11 cellular contexts compared by ENCODE assay signal in the genomic region with DNA sequence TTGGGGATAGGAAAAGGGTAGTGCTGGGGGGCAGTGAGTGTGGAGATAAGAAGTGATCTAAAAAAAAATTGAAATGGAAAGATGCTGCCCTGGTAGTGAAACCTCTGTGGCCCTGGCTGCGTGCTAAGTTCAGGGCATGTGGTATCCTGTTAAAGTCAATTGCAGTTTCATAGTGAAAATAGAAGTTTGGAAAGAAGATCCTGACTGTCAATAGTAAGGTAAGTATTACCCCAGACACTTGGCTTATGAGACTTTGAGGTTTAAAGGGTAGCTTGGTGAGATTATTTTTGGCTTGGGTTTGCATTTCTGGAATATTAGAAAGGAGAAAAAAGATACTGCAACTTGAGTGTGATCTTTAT. TPM values are rescaled to one million over a fixed set of nuclear protein-coding genes. Genes with fewer than 3 reads are reported as not detected.
DNase-seq lines count a peak whose midpoint lies in the region; ATAC-seq, FAIRE-seq and TF ChIP-seq lines count a peak whose summit lies in the region.
"Had no signal": no experiment of that assay in that cellular context is flagged by ENCODE, and none has a peak within 500 bp of the region (broad histone marks: within the 10 kb centered on the region; RNA-seq: fewer than 3 reads in every experiment).

No MANE protein-coding gene starts in this region.

- H3K27me3 ChIP-seq in GM23248 (replicated peaks; ENCODE audit: insufficient read depth) (no peaks in the 10 kb centered on the region), neural progenitor cell (no peaks in the 10 kb centered on the region), right atrium auricular region (no peaks in the 10 kb centered on the region)

- no peaks in the 10 kb centered on the region for H3K9me3 Mint-ChIP-seq in activated T-helper 17 cell treated with anti-CD3 and anti-CD28 coated beads, Interleukin-2, amount 50 U/mL, for 72 hours
- H3K9me3 Mint-ChIP-seq in neural progenitor cell (no peaks in the 10 kb centered on the region), mesothelial cell of epicardium (no peaks in the 10 kb centered on the region)

- POLR2A ChIA-PET in A549 (lab: Yijun Ruan, JAX), result interaction anchor here (1.6 kb wide), 1 partner anchor 10 kb away, joined by 6 read pairs; no protein-coding TSS in a partner anchor

- peaks cover 99% of the 10 kb centered on the region for H3K79me2 ChIP-seq in GM23248 (ENCODE audit: insufficient read depth)
- H3K79me2 ChIP-seq in neural progenitor cell (ENCODE audit: low read depth), result peaks cover 100% of the 10 kb centered on the region

- no peak overlapping the region for H3K4me3 Mint-ChIP-seq in activated T-helper 17 cell treated with anti-CD3 and anti-CD28 coated beads, Interleukin-2, amount 50 U/mL, for 72 hours
- H3K4me3 Mint-ChIP-seq in neural progenitor cell (no peak overlapping the region), mesothelial cell of epicardium (no peak overlapping the region)

- H4K20me1 ChIP-seq in GM23248 (ENCODE audit: insufficient read depth), result peaks cover 42% of the 10 kb centered on the region; the same call in 1 of the 2 replicates
- peaks cover 100% of the 10 kb centered on the region for H4K20me1 ChIP-seq in neural progenitor cell (ENCODE audit: low read depth)

- H3K36me3 ChIP-seq in GM23248 (ENCODE audit: low read depth), result no peaks in the 10 kb centered on the region
- no peaks in the 10 kb centered on the region for H3K36me3 ChIP-seq in neural progenitor cell
- H3K36me3 ChIP-seq in right atrium auricular region, result no peaks in the 10 kb centered on the region

- H2AFZ ChIP-seq in GM23248, result no peak overlapping the region
- no peak overlapping the region for H2AFZ ChIP-seq in neural progenitor cell (replicated peaks)

- TF ChIP-seq CTCF in A549 (IDR thresholded peaks at IDR 0.05) (no peak), neural progenitor cell (IDR thresholded peaks at IDR 0.05) (no peak), mesothelial cell of epicardium (IDR thresholded peaks at IDR 0.05; ENCODE audit: unreplicated experiment) (no peak), right atrium auricular region (IDR thresholded peaks at IDR 0.05) (no peak)

- CTCF ChIA-PET in A549 (lab: Yijun Ruan, JAX), result interaction anchor here (1.8 to 4.0 kb wide), 3 partner anchors 86 to 100 kb away, joined by 8 to 15 read pairs (median 12); a partner anchor contains a TSS

- peaks cover 26% of the 10 kb centered on the region for H3K36me3 Mint-ChIP-seq in activated T-helper 17 cell treated with anti-CD3 and anti-CD28 coated beads, Interleukin-2, amount 50 U/mL, for 72 hours (ENCODE audit: low read depth)
- H3K36me3 Mint-ChIP-seq in neural progenitor cell, result peaks cover 18% of the 10 kb centered on the region
- H3K36me3 Mint-ChIP-seq in mesothelial cell of epicardium, result no peaks in the 10 kb centered on the region

- H3K9me3 ChIP-seq in A549 (no peaks in the 10 kb centered on the region), GM23248 (ENCODE audit: low read depth) (no peaks in the 10 kb centered on the region), neural progenitor cell (ENCODE audit: low read depth) (no peaks in the 10 kb centered on the region), right atrium auricular region (no peaks in the 10 kb centered on the region)

- peaks cover 31% of the 10 kb centered on the region for H3K4me1 Mint-ChIP-seq in activated T-helper 17 cell treated with anti-CD3 and anti-CD28 coated beads, Interleukin-2, amount 50 U/mL, for 72 hours
- peaks cover 25% of the 10 kb centered on the region for H3K4me1 Mint-ChIP-seq in neural progenitor cell
- H3K4me1 Mint-ChIP-seq in mesothelial cell of epicardium, result peaks cover 23% of the 10 kb centered on the region

- no peak for FAIRE-seq in A549 (lab: Jason Lieb, UNC)
- no peak for FAIRE-seq in RCC 7860 (lab: Jason Lieb, UNC)
- FAIRE-seq: urothelium cell line had no signal

- no peak for TF ChIP-seq POLR2A in A549 (IDR thresholded peaks at IDR 0.05; ENCODE audit: low read length)

- H3K9ac ChIP-seq in GM23248, result no peak overlapping the region
- no peak overlapping the region for H3K9ac ChIP-seq in neural progenitor cell

- H3K4me1 ChIP-seq in A549 (peaks cover 89% of the 10 kb centered on the region), GM23248 (ENCODE audit: insufficient read depth) (peaks cover 88% of the 10 kb centered on the region), neural progenitor cell (peaks cover 70% of the 10 kb centered on the region), right atrium auricular region (peaks cover 0 to 95% of the 10 kb centered on the region in 2 donors)

- no peaks in the 10 kb centered on the region for H3K27me3 Mint-ChIP-seq in activated T-helper 17 cell treated with anti-CD3 and anti-CD28 coated beads, Interleukin-2, amount 50 U/mL, for 72 hours
- H3K27me3 Mint-ChIP-seq in neural progenitor cell (ENCODE audit: insufficient read depth, low read depth) (no peaks in the 10 kb centered on the region), mesothelial cell of epicardium (ENCODE audit: low read depth) (no peaks in the 10 kb centered on the region)

- ATAC-seq in A549, result no peak
- ATAC-seq in activated T-helper 17 cell treated with anti-CD3 and anti-CD28 coated beads, Interleukin-2, amount 50 U/mL, for 72 hours (replicated peaks), result peak; percentile 66
- no peak for ATAC-seq in HG03354 (IDR thresholded peaks at IDR 0.05; ENCODE audit: poor library complexity, severe bottlenecking, unreplicated experiment)
- ATAC-seq: left ventricle myocardium superior had no signal

- 77% methylated on average over 1 of the region's 1 CpG for WGBS in A549 (ENCODE audit: missing lambda C conversion rate)
- WGBS in GM23248 (ENCODE audit: low coverage in 1 of 2, low lambda C conversion rate in 2 of 2, missing lambda C conversion rate in 2 of 2), 2 experiments, result 39 to 54% methylated on average over 1 of the region's 1 CpG

- H3K27ac Mint-ChIP-seq in activated T-helper 17 cell treated with anti-CD3 and anti-CD28 coated beads, Interleukin-2, amount 50 U/mL, for 72 hours, result no peak overlapping the region
- no peak overlapping the region for H3K27ac Mint-ChIP-seq in neural progenitor cell
- H3K27ac Mint-ChIP-seq in mesothelial cell of epicardium, result no peak overlapping the region

- no peak for TF ChIP-seq EP300 in A549 (IDR thresholded peaks at IDR 0.05)

- H3K4me3 ChIP-seq in A549 (no peak overlapping the region), GM23248 (no peak overlapping the region), neural progenitor cell (peak overlapping the region; percentile 90), right atrium auricular region (no peak overlapping the region)

- H3K4me2 ChIP-seq in A549 (peak overlapping the region; percentile 94), GM23248 (ENCODE audit: unreplicated experiment) (peak overlapping the region; percentile 11), neural progenitor cell (peak overlapping the region; percentile 87)

- DNase-seq in A549 (ENCODE audit: low read depth in 1 of 2, low spot score in 1 of 2), result no peak
- no peak for DNase-seq in GM23248
- DNase-seq in neural progenitor cell (ENCODE audit: low spot score), result no peak
- DNase-seq in RCC 7860 (ENCODE audit: low spot score), result no peak
- DNase-seq in mesothelial cell of epicardium (ENCODE audit: low spot score in 2 of 2, unreplicated experiment in 2 of 2), result no peak
- no peak for DNase-seq in right atrium auricular region (ENCODE audit: low spot score)
- DNase-seq: activated gamma-delta T cell treated with Interleukin-2 at 50 U/mL for 16 hours, left ventricle myocardium superior had no signal

- in situ Hi-C loops in GM23248 (cut with MboI), result no loop called here

- TF ChIP-seq RAD21 in A549 (conservative IDR thresholded peaks at IDR 0.05 in 1 of 2, IDR thresholded peaks at IDR 0.05 in 1 of 2), result no peak

- peak overlapping the region; percentile 58 to 69; a peak in 3 of 6 replicates for H3K27ac ChIP-seq in A549
- no peak overlapping the region for H3K27ac ChIP-seq in GM23248
- H3K27ac ChIP-seq in neural progenitor cell, result no peak overlapping the region
- H3K27ac ChIP-seq in right atrium auricular region, result peak overlapping the region in 1 of 2 donors; percentile 15

- H3F3A ChIP-seq in GM23248 (ENCODE audit: insufficient read depth), result peaks cover 41% of the 10 kb centered on the region
- H3F3A ChIP-seq in neural progenitor cell (ENCODE audit: low read depth), result no peaks in the 10 kb centered on the region

- no peaks in the 10 kb centered on the region for H3K9me2 ChIP-seq in GM23248 (ENCODE audit: insufficient read depth)

TF ChIP-seq in A549, 52 proteins besides CTCF, POLR2A, EP300 and RAD21 (continues in another document):
- no peak for TF ChIP-seq CBX8 (IDR thresholded peaks at IDR 0.05)
- TF ChIP-seq EHF (CRISPR knock-in tag; IDR thresholded peaks at IDR 0.05), result no peak
- no peak for TF ChIP-seq KDM5A (IDR thresholded peaks at IDR 0.05)
- no peak for TF ChIP-seq FOXS1 (CRISPR knock-in tag; IDR thresholded peaks at IDR 0.05)
- TF ChIP-seq ZFP36 (IDR thresholded peaks at IDR 0.05; ENCODE audit: borderline replicate concordance, partially characterized antibody), result no peak
- no peak for TF ChIP-seq KDM1A (IDR thresholded peaks at IDR 0.05; ENCODE audit: low read depth)
- no peak for TF ChIP-seq HOXA7 (CRISPR knock-in tag; IDR thresholded peaks at IDR 0.05)
- no peak for TF ChIP-seq POLR2AphosphoS2 (conservative IDR thresholded peaks at IDR 0.05; ENCODE audit: low read length)
- TF ChIP-seq JUN (IDR thresholded peaks at IDR 0.05), result no peak
- no peak for TF ChIP-seq HOXB5 (CRISPR knock-in tag; IDR thresholded peaks at IDR 0.05)

RNA-seq across cellular contexts. Expression of a gene that starts 6.8 kb away (rescaled TPM):
- polyA plus RNA-seq in A549 (2011; rRNA removed) (17.4 and 23.9 TPM in 2 replicates), A549 (2017; fragmentation: RNase III; extraction: RNeasy Plus Mini Kit Qiagen cat#74134 plus additional on column Dnase treatment) (21.4 to 24.1 TPM (median 22.4 TPM) in 3 replicates), GM23248 (2016; fragmentation: Nextera tagmentation; extraction: Ambion mirVana) (8.2 and 9.4 TPM in 2 replicates)
- polyA plus RNA-seq in A549 (2012; cell fraction: cytosol; rRNA removed), result 29.6 and 37.4 TPM in 2 replicates
- polyA plus RNA-seq in A549 (2012; cell fraction: nucleus; rRNA removed), result 71.0 and 103 TPM in 2 replicates
- 40.8 and 48.3 TPM in 2 replicates for polyA minus RNA-seq in A549 (2011; rRNA and poly(A)+ RNA removed)
- 11.6 and 13.4 TPM in 2 replicates for total RNA-seq in GM23248 (2014; rRNA removed; shearing (Covaris generic))
- 10 to 100 TPM; 72.5 to 83.4 TPM for total RNA-seq in activated T-helper 17 cell treated with anti-CD3 and anti-CD28 coated beads, Interleukin-2, amount 50 U/mL, for 72 hours
- total RNA-seq in neural progenitor cell (ENCODE audit: low replicate concordance) (43.1 and 70.6 TPM in 2 replicates), mesothelial cell of epicardium (144 to 160 TPM (median 149 TPM) in 3 replicates), right atrium auricular region (10 to 100 TPM; 32.7 to 48.8 TPM)

Comparison
In these comparisons a context has a peak if more than half of its experiments do, and no peak if none do; other contexts are left out.
1. H3K27ac ChIP-seq: peak in A549 (2 of 2); none in GM23248 (single experiment) and neural progenitor cell (single experiment).
2. H3K4me2 ChIP-seq: peak in every context shown above with its lines; median percentile 94 in A549; 87 in neural progenitor cell; 11 in GM23248.